In the genomic region with DNA sequence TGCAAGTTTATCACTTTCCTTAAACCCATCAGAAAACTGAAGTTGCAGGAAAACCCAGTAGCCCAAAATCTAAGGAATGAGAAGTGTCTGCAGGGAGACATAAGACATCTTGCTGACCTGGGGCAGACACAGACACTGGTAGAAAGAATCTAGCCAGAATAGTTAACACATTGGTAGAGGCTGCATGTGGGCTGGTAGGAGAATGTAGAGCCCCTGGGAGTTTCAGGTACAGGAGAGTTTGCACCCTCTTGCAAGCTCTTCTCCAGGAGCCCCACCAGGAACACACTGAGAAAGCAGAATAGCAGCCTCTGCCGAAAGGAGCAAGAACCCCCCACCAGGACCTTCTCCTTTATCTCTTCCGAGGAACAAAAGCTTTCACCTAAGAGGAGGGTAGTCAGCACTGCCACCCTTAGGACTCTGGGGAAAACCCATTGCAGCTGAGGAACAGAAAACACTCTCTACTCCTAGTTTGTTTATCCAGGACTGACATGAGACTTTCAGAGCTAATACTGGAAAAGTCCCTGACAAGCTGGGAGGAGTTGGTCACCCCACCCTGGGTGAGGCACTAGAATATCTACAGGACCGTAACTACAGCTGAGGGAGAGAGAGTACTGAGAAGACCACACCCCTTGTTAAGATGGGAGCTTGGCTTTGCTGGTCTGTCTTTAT, we compare ENCODE assay signal across 1 cellular context.
TF ChIP-seq lines count a peak whose summit lies in the region.

No MANE protein-coding gene starts in this region.

TF ChIP-seq in SK-N-SH treated with all-trans-retinoic acid at 6 μM for 48 hours, 23 proteins besides CTCF, POLR2A, EP300 and RAD21 (continued from another document):
- TF ChIP-seq, protein P1, sequence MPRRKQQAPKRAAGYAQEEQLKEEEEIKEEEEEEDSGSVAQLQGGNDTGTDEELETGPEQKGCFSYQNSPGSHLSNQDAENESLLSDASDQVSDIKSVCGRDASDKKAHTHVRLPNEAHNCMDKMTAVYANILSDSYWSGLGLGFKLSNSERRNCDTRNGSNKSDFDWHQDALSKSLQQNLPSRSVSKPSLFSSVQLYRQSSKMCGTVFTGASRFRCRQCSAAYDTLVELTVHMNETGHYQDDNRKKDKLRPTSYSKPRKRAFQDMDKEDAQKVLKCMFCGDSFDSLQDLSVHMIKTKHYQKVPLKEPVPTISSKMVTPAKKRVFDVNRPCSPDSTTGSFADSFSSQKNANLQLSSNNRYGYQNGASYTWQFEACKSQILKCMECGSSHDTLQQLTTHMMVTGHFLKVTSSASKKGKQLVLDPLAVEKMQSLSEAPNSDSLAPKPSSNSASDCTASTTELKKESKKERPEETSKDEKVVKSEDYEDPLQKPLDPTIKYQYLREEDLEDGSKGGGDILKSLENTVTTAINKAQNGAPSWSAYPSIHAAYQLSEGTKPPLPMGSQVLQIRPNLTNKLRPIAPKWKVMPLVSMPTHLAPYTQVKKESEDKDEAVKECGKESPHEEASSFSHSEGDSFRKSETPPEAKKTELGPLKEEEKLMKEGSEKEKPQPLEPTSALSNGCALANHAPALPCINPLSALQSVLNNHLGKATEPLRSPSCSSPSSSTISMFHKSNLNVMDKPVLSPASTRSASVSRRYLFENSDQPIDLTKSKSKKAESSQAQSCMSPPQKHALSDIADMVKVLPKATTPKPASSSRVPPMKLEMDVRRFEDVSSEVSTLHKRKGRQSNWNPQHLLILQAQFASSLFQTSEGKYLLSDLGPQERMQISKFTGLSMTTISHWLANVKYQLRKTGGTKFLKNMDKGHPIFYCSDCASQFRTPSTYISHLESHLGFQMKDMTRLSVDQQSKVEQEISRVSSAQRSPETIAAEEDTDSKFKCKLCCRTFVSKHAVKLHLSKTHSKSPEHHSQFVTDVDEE (CRISPR knock-in tag; IDR thresholded peaks at IDR 0.05): no peak
- TF ChIP-seq ZNF70 (CRISPR knock-in tag; IDR thresholded peaks at IDR 0.05) (no peak), TOX (CRISPR knock-in tag; IDR thresholded peaks at IDR 0.05; ENCODE audit: borderline replicate concordance) (no peak), RARB (CRISPR knock-in tag; IDR thresholded peaks at IDR 0.05) (no peak)
